In the genomic region with DNA sequence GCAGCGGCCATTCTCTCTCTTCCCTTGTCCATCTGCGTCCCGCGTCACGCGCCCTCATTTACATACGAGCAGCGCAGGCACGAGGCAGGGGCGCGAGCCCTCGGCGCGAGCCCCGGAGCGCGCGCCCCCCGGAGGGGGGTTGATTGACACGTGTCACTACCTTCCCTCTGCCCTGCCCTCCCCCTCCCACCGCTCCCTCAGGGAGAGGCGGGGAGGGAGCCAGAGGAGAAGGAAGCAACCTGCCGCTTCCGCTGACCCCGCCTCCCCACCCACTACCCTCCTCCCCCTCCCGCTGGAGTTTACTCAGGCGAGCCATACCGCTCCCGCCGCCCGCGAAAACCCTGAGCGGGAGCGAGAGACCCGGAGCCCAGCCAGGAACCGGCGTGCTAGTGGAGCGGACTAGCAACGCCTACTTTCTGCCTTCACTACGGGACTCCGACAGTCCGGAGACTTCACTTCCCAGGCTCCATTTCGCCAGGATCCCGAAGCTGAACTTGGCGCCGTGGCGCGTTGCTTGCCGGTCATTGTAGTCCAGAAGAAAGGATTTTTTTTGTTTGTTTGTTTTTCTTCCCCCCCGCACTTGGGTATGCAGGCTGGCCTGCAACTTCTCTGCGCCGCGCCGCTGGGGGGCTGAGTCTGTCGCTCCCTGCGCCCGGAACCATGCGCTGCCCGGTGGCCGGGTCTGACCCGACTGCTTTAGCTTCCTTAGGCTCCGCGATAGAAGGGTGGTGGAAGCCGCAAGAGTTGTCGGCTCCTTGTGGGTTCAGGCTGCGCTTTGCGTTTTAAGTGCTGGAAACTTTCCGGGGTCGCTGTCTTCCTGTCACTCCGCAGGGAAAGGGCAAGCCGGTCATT, we compare ENCODE assay signal across 1 cellular context.
TF ChIP-seq lines count a peak whose summit lies in the region.

A gene (minus strand): TSS at position 36 of the 852 bp plus-strand sequence. CDS start 4 bp downstream, at position 32.

TF ChIP-seq in HepG2, 621 proteins besides CTCF, POLR2A, EP300 and RAD21 (continued from another document):
- TF ChIP-seq, protein P1, sequence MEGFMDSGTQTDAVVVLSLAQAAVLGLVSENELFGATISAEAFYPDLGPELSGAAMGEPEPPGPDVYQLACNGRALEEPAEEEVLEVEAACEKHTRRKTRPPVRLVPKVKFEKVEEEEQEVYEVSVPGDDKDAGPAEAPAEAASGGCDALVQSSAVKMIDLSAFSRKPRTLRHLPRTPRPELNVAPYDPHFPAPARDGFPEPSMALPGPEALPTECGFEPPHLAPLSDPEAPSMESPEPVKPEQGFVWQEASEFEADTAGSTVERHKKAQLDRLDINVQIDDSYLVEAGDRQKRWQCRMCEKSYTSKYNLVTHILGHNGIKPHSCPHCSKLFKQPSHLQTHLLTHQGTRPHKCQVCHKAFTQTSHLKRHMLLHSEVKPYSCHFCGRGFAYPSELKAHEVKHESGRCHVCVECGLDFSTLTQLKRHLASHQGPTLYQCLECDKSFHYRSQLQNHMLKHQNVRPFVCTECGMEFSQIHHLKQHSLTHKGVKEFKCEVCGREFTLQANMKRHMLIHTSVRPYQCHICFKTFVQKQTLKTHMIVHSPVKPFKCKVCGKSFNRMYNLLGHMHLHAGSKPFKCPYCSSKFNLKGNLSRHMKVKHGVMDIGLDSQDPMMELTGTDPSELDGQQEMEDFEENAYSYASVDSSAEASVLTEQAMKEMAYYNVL (CRISPR knock-in tag; IDR thresholded peaks at IDR 0.05; ENCODE audit: borderline replicate concordance), result no peak
- TF ChIP-seq, protein P2, sequence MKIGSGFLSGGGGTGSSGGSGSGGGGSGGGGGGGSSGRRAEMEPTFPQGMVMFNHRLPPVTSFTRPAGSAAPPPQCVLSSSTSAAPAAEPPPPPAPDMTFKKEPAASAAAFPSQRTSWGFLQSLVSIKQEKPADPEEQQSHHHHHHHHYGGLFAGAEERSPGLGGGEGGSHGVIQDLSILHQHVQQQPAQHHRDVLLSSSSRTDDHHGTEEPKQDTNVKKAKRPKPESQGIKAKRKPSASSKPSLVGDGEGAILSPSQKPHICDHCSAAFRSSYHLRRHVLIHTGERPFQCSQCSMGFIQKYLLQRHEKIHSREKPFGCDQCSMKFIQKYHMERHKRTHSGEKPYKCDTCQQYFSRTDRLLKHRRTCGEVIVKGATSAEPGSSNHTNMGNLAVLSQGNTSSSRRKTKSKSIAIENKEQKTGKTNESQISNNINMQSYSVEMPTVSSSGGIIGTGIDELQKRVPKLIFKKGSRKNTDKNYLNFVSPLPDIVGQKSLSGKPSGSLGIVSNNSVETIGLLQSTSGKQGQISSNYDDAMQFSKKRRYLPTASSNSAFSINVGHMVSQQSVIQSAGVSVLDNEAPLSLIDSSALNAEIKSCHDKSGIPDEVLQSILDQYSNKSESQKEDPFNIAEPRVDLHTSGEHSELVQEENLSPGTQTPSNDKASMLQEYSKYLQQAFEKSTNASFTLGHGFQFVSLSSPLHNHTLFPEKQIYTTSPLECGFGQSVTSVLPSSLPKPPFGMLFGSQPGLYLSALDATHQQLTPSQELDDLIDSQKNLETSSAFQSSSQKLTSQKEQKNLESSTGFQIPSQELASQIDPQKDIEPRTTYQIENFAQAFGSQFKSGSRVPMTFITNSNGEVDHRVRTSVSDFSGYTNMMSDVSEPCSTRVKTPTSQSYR (CRISPR knock-in tag; IDR thresholded peaks at IDR 0.05; ENCODE audit: borderline replicate concordance), result peak; percentile 51; the same call in 1 of the 2 replicates
- TF ChIP-seq, protein P3, sequence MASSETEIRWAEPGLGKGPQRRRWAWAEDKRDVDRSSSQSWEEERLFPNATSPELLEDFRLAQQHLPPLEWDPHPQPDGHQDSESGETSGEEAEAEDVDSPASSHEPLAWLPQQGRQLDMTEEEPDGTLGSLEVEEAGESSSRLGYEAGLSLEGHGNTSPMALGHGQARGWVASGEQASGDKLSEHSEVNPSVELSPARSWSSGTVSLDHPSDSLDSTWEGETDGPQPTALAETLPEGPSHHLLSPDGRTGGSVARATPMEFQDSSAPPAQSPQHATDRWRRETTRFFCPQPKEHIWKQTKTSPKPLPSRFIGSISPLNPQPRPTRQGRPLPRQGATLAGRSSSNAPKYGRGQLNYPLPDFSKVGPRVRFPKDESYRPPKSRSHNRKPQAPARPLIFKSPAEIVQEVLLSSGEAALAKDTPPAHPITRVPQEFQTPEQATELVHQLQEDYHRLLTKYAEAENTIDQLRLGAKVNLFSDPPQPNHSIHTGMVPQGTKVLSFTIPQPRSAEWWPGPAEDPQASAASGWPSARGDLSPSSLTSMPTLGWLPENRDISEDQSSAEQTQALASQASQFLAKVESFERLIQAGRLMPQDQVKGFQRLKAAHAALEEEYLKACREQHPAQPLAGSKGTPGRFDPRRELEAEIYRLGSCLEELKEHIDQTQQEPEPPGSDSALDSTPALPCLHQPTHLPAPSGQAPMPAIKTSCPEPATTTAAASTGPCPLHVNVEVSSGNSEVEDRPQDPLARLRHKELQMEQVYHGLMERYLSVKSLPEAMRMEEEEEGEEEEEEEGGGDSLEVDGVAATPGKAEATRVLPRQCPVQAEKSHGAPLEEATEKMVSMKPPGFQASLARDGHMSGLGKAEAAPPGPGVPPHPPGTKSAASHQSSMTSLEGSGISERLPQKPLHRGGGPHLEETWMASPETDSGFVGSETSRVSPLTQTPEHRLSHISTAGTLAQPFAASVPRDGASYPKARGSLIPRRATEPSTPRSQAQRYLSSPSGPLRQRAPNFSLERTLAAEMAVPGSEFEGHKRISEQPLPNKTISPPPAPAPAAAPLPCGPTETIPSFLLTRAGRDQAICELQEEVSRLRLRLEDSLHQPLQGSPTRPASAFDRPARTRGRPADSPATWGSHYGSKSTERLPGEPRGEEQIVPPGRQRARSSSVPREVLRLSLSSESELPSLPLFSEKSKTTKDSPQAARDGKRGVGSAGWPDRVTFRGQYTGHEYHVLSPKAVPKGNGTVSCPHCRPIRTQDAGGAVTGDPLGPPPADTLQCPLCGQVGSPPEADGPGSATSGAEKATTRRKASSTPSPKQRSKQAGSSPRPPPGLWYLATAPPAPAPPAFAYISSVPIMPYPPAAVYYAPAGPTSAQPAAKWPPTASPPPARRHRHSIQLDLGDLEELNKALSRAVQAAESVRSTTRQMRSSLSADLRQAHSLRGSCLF (CRISPR knock-in tag; IDR thresholded peaks at IDR 0.05; ENCODE audit: borderline replicate concordance), result no peak
- peak; percentile 50; the same call in 1 of the 2 replicates for TF ChIP-seq ZNF550 (CRISPR knock-in tag; IDR thresholded peaks at IDR 0.05; ENCODE audit: borderline replicate concordance)
- TF ChIP-seq CBX2 (IDR thresholded peaks at IDR 0.05; ENCODE audit: low read depth, low read length), result no peak
- no peak for TF ChIP-seq CBX2 (CRISPR knock-in tag; IDR thresholded peaks at IDR 0.05; ENCODE audit: low read depth)
- TF ChIP-seq, protein P4, sequence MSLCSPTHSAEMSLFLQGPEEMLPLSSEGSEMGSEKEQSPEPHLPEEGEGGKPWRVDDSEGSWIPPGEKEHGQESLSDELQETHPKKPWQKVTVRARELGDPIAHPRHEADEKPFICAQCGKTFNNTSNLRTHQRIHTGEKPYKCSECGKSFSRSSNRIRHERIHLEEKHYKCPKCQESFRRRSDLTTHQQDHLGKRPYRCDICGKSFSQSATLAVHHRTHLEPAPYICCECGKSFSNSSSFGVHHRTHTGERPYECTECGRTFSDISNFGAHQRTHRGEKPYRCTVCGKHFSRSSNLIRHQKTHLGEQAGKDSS (CRISPR knock-in tag; IDR thresholded peaks at IDR 0.05; ENCODE audit: borderline replicate concordance, low read depth), result peak; percentile 81; the same call in 1 of the 2 replicates
